1 cellular context compared by ENCODE assay signal in the genomic region with DNA sequence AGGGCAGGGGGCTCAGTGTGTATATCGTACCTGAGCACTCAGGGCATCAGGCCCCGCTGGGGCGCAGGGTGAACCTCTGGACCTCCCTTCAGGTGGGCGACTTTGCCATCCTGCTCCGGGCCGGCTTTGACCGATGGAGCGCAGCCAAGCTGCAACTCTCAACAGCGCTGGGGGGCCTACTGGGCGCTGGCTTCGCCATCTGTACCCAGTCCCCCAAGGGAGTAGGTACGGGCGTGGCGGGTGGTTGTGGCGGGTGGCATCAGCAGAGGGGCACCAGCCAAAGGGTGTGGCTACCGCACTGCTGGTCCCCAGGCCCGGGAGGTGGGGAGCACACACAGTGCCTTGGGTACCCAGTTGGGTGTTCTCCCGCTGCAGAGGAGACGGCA.
TF ChIP-seq lines count a peak whose summit lies in the region.

No MANE protein-coding gene starts in this region.

TF ChIP-seq in K562, 482 proteins besides CTCF, POLR2A, EP300 and RAD21:
- TF ChIP-seq RBFOX2 (IDR thresholded peaks at IDR 0.05; ENCODE audit: low read depth, low read length) (peak; percentile 36), ELF4 (CRISPR knock-in tag; IDR thresholded peaks at IDR 0.05) (no peak), POLR2G (IDR thresholded peaks at IDR 0.05; ENCODE audit: low read depth, low read length) (peak; percentile 58)
